In the genomic region with DNA sequence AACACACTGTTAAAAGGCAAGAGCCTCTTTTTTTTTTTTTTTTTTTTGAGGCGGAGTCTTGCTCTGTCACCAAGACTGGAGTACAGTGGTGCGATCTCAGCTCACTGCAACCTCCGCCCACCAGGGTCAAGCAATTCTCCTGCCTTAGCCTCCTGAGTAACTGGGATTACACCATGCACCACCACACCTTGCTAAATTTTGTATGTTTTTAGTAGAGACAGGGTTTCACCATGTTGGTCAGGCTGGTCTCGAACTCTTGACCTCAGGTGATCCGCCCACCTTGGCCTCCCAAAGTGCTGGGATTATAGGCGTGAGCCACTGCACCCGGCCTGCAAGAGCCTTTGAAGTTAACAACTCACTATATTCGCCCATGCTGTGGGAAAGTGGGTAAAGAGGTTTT, we compare ENCODE assay signal across 11 cellular contexts. TPM values are rescaled to one million over a fixed set of nuclear protein-coding genes. Genes with fewer than 3 reads are reported as not detected.
"Had no signal": no experiment of that assay in that cellular context is flagged by ENCODE, and none has a peak within 500 bp of the region (broad histone marks: within the 10 kb centered on the region; RNA-seq: fewer than 3 reads in every experiment).

No MANE protein-coding gene starts in this region.

RNA-seq across cellular contexts. Expression of a gene that starts 9.6 kb away (rescaled TPM):
- total RNA-seq: activated CD4-positive, alpha-beta memory T cell treated with anti-CD3 and anti-CD28 coated beads, Interleukin-2, amount 10 ng/mL, durations not matched to agents 7 days and 5 days; activated CD4-positive, alpha-beta T cell treated with anti-CD3 and anti-CD28 coated beads for 36 hours; activated CD4-positive, alpha-beta T cell treated with anti-CD3 and anti-CD28 coated beads, Interleukin-2, amount 10 ng/mL, durations not matched to agents 7 days and 5 days; activated CD8-positive, alpha-beta memory T cell treated with anti-CD3 and anti-CD28 coated beads, Interleukin-2, amount 10 ng/mL, durations not matched to agents 7 days and 5 days; activated CD8-positive, alpha-beta T cell treated with anti-CD3 and anti-CD28 coated beads, Interleukin-2, amount 10 ng/mL, durations not matched to agents 7 days and 5 days; activated naive CD8-positive, alpha-beta T cell treated with anti-CD3 and anti-CD28 coated beads, Interleukin-2, amount 10 ng/mL, durations not matched to agents 7 days and 5 days; activated T-helper 2 cell treated with anti-CD3 and anti-CD28 coated beads, Interferon-gamma antibody, Interleukin-2, Interleukin-4, amounts not matched to agents 10 μg/mL and 5 μg/mL and 100 μg/mL, durations not matched to agents 14 hours and 24 hours and 36 hours; ascending aorta; T-helper 17 cell; T-helper 2 cell treated with Interferon-gamma antibody and Interleukin-4, amounts not matched to agents 100 ng/mL and 5 ng/mL, for 36 hours had no signal
- polyA plus RNA-seq: cardiac muscle cell had no signal
